Comparison of ENCODE assay signal across 13 cellular contexts in genomic region chr6:39218868-39219567, GRCh38. TPM values are rescaled to one million over a fixed set of nuclear protein-coding genes. Genes with fewer than 3 reads are reported as not detected.
DNase-seq lines count a peak whose midpoint lies in the region; ATAC-seq, FAIRE-seq and TF ChIP-seq lines count a peak whose summit lies in the region.
"Had no signal": no experiment of that assay in that cellular context is flagged by ENCODE, and none has a peak within 500 bp of the region (broad histone marks: within the 10 kb centered on the region; RNA-seq: fewer than 3 reads in every experiment).

No MANE protein-coding gene starts in this region.

- peak; percentile 53 for DNase-seq in activated CD8-positive, alpha-beta memory T cell treated with anti-CD3 and anti-CD28 coated beads, Interleukin-2, amount 10 ng/mL, durations not matched to agents 7 days and 5 days
- no peak for DNase-seq in activated CD8-positive, alpha-beta memory T cell treated with anti-CD3 and anti-CD28 coated beads, Interleukin-2, amount 50 U/mL, for 48 hours
- DNase-seq in NCI-H1436 (lab: John Stamatoyannopoulos, UW) (peak; percentile 19), GM12878 (ENCODE audit: low read depth, low spot score) (no peak), head of caudate nucleus (no peak), NCI-H446 treated with DMSO at 0.1 percent for 48 hours (lab: John Stamatoyannopoulos, UW) (no peak)
- no peak for DNase-seq in stimulated activated effector memory CD8-positive, alpha-beta T cell treated with anti-CD3 and anti-CD28 coated beads, Interleukin-12 subunit alpha, Interleukin-12 subunit beta, amount 100 ng/mL, for 72 hours (ENCODE audit: low spot score in 2 of 2)
- DNase-seq: BE2C, left ventricle myocardium inferior, SW 1271 had no signal

- no peak for TF ChIP-seq RAD21 in GM12878 (IDR thresholded peaks at IDR 0.05; ENCODE audit: insufficient read depth, low read depth, low read length)

- TF ChIP-seq EP300 in GM12878 (IDR thresholded peaks at IDR 0.05; ENCODE audit: borderline replicate concordance in 1 of 2, control insufficient read depth in 1 of 2, low read depth in 2 of 2, low read length in 2 of 2): no peak

- H3K9ac ChIP-seq in GM12878 (ENCODE audit: control insufficient read depth, insufficient read depth, low read length): no peak overlapping the region

- peak in 1 of 3 experiments; percentile 21; a peak in 1 of 6 replicates for TF ChIP-seq CTCF in GM12878 (IDR thresholded peaks at IDR 0.05 in 2 of 3, conservative IDR thresholded peaks at IDR 0.05 in 1 of 3; ENCODE audit: control insufficient read depth in 2 of 3, extremely low read depth in 1 of 3, insufficient read depth in 1 of 3, low read depth in 3 of 3, low read length in 3 of 3)

- H3K4me3 Mint-ChIP-seq in activated CD8-positive, alpha-beta memory T cell treated with anti-CD3 and anti-CD28 coated beads, Interleukin-2, amount 10 ng/mL, durations not matched to agents 7 days and 5 days: peak overlapping the region; percentile 30
- H3K4me3 Mint-ChIP-seq in stimulated activated effector memory CD8-positive, alpha-beta T cell treated with anti-CD3 and anti-CD28 coated beads, Interleukin-12 subunit alpha, Interleukin-12 subunit beta, amount 100 ng/mL, for 72 hours: peak overlapping the region; percentile 27

- H3K79me2 ChIP-seq in GM12878 (ENCODE audit: control insufficient read depth, insufficient read depth, low read length): peaks cover 9% of the 10 kb centered on the region

- 13% methylated on average over 5 of the region's 5 CpGs for WGBS in GM12878 (ENCODE audit: insufficient coverage, insufficient replicate concordance, low lambda C conversion rate, missing lambda C conversion rate)

- H3K36me3 ChIP-seq in GM12878 (ENCODE audit: control insufficient read depth in 2 of 2, insufficient read depth in 2 of 2, low read length in 1 of 2): no peaks in the 10 kb centered on the region
- H3K36me3 ChIP-seq: BE2C, cardiac muscle cell, left ventricle myocardium inferior had no signal

- SMC1A ChIA-PET in GM12878 (lab: Charles Lee; ENCODE audit: uncharacterized antibody, unreplicated experiment): interaction anchor here (1.1 to 5.2 kb wide), 5 partner anchors 10 to 51 kb away, joined by 3 to 32 read pairs (median 8); partner anchors contain the start of gene KCNK5

- no peak for TF ChIP-seq POLR2A in GM12878 (IDR thresholded peaks at IDR 0.05; ENCODE audit: low read depth, low read length)

- no peaks in the 10 kb centered on the region; the same call in 1 of the 2 replicates for H4K20me1 ChIP-seq in GM12878 (ENCODE audit: control insufficient read depth, insufficient read depth)

- peaks cover 19% of the 10 kb centered on the region for H3K4me1 ChIP-seq in GM12878 (ENCODE audit: control insufficient read depth, insufficient read depth, low read length)
- H3K4me1 ChIP-seq: BE2C, left ventricle myocardium inferior had no signal

- no peak for FAIRE-seq in GM12878 (lab: Jason Lieb, UNC)

- POLR2A ChIA-PET in GM12878 (lab: Charles Lee): interaction anchor here (0.9 to 1.2 kb wide), 3 partner anchors 9 to 12 kb away, joined by 3 to 4 read pairs (median 3); no protein-coding TSS in a partner anchor

- RAD21 ChIA-PET in GM12878 (lab: Charles Lee; ENCODE audit: unreplicated experiment): interaction anchor here (0.8 to 1.4 kb wide), 6 partner anchors 9 to 84 kb away, joined by 3 to 9 read pairs (median 5); no protein-coding TSS in a partner anchor

- ATAC-seq in activated CD8-positive, alpha-beta memory T cell treated with anti-CD3 and anti-CD28 coated beads, Interleukin-2, amount 10 ng/mL, durations not matched to agents 7 days and 5 days: peak; percentile 54
- peak; percentile 49 for ATAC-seq in GM12878
- ATAC-seq in stimulated activated effector memory CD8-positive, alpha-beta T cell treated with anti-CD3 and anti-CD28 coated beads, Interleukin-12 subunit alpha, Interleukin-12 subunit beta, amount 100 ng/mL, for 72 hours: no peak
- ATAC-seq in HG03159 (IDR thresholded peaks at IDR 0.05; ENCODE audit: unreplicated experiment): no peak

- no peak overlapping the region for H3K4me2 ChIP-seq in GM12878 (ENCODE audit: control insufficient read depth, insufficient read depth)

- intact Hi-C loops in GM12878 (cut with micrococcal nuclease; ENCODE audit: unreplicated experiment) (no loop called here), head of caudate nucleus (cut with DNase I) (no loop called here)

- CTCF ChIA-PET in activated CD8-positive, alpha-beta memory T cell treated with anti-CD3 and anti-CD28 coated beads, Interleukin-2, amount 10 ng/mL, durations not matched to agents 7 days and 5 days (lab: Charles Lee): interaction anchor here (1.0 to 3.7 kb wide), 9 partner anchors 11 to 84 kb away, joined by 3 to 19 read pairs (median 3); partner anchors contain the start of gene KCNK5
- CTCF ChIA-PET in GM12878 (lab: Yijun Ruan, JAX): interaction anchor here (0.8 to 2.9 kb wide), 9 partner anchors 10 to 222 kb away, joined by 3 to 12 read pairs (median 5); partner anchors contain the start of gene KCNK5

- peak overlapping the region; percentile 94 for H3K27ac Mint-ChIP-seq in activated CD8-positive, alpha-beta memory T cell treated with anti-CD3 and anti-CD28 coated beads, Interleukin-2, amount 10 ng/mL, durations not matched to agents 7 days and 5 days
- no peak overlapping the region for H3K27ac Mint-ChIP-seq in stimulated activated effector memory CD8-positive, alpha-beta T cell treated with anti-CD3 and anti-CD28 coated beads, Interleukin-12 subunit alpha, Interleukin-12 subunit beta, amount 100 ng/mL, for 72 hours

- no peaks in the 10 kb centered on the region for H3K9me3 Mint-ChIP-seq in activated CD8-positive, alpha-beta memory T cell treated with anti-CD3 and anti-CD28 coated beads, Interleukin-2, amount 10 ng/mL, durations not matched to agents 7 days and 5 days (ENCODE audit: low read depth)
- H3K9me3 Mint-ChIP-seq in stimulated activated effector memory CD8-positive, alpha-beta T cell treated with anti-CD3 and anti-CD28 coated beads, Interleukin-12 subunit alpha, Interleukin-12 subunit beta, amount 100 ng/mL, for 72 hours: no peaks in the 10 kb centered on the region

- H3K9me3 ChIP-seq in GM12878 (replicated peaks; ENCODE audit: control insufficient read depth, insufficient read depth, low read length): no peaks in the 10 kb centered on the region; the same call in 2 of the 3 replicates
- H3K9me3 ChIP-seq: BE2C, left ventricle myocardium inferior had no signal

- peaks cover 42% of the 10 kb centered on the region for H3K36me3 Mint-ChIP-seq in activated CD8-positive, alpha-beta memory T cell treated with anti-CD3 and anti-CD28 coated beads, Interleukin-2, amount 10 ng/mL, durations not matched to agents 7 days and 5 days
- H3K36me3 Mint-ChIP-seq in stimulated activated effector memory CD8-positive, alpha-beta T cell treated with anti-CD3 and anti-CD28 coated beads, Interleukin-12 subunit alpha, Interleukin-12 subunit beta, amount 100 ng/mL, for 72 hours: peaks cover 35% of the 10 kb centered on the region

- H3K27ac ChIP-seq in GM12878 (ENCODE audit: control insufficient read depth, insufficient read depth): peak overlapping the region; percentile 35
- H3K27ac ChIP-seq: cardiac muscle cell, left ventricle myocardium inferior had no signal

- H3K27me3 Mint-ChIP-seq in activated CD8-positive, alpha-beta memory T cell treated with anti-CD3 and anti-CD28 coated beads, Interleukin-2, amount 10 ng/mL, durations not matched to agents 7 days and 5 days: no peaks in the 10 kb centered on the region

- BruUV-seq in GM12878 (replicated peaks; lab: Mats Ljungman, UMichigan): no TSS peak

- no peaks in the 10 kb centered on the region for H3K27me3 ChIP-seq in GM12878 (replicated peaks in 1 of 2; ENCODE audit: control insufficient read depth in 2 of 2, insufficient read depth in 2 of 2, low read length in 1 of 2)
- H3K27me3 ChIP-seq: BE2C had no signal

- in situ Hi-C loops in GM12878 (cut with MboI): no loop called here

- H3K4me1 Mint-ChIP-seq in activated CD8-positive, alpha-beta memory T cell treated with anti-CD3 and anti-CD28 coated beads, Interleukin-2, amount 10 ng/mL, durations not matched to agents 7 days and 5 days: peaks cover 95% of the 10 kb centered on the region
- H3K4me1 Mint-ChIP-seq in stimulated activated effector memory CD8-positive, alpha-beta T cell treated with anti-CD3 and anti-CD28 coated beads, Interleukin-12 subunit alpha, Interleukin-12 subunit beta, amount 100 ng/mL, for 72 hours: peaks cover 73% of the 10 kb centered on the region

- no peak overlapping the region for H3K4me3 ChIP-seq in GM12878
- H3K4me3 ChIP-seq: cardiac muscle cell, left ventricle myocardium inferior had no signal

- H2AFZ ChIP-seq in GM12878 (ENCODE audit: control insufficient read depth, low read depth, low read length): peak overlapping the region; percentile 52; the same call in 1 of the 2 replicates

TF ChIP-seq in GM12878, 131 proteins besides CTCF, POLR2A, EP300 and RAD21 (continues in another document):
- 0 out of 2 replicates have a peak, but pooled peaks have one; percentile 25 for TF ChIP-seq ATF7 (IDR thresholded peaks at IDR 0.05; ENCODE audit: low read depth)

RNA-seq across cellular contexts. Expression of gene KCNK5, which starts 10.3 kb away (rescaled TPM):
- total RNA-seq in activated CD8-positive, alpha-beta memory T cell treated with anti-CD3 and anti-CD28 coated beads, Interleukin-2, amount 10 ng/mL, durations not matched to agents 7 days and 5 days: 10 to 100 TPM; 19.1 to 30.8 TPM
- total RNA-seq in GM12878 (2013; cell fraction: nucleolus; rRNA removed): 10.8 and 12.5 TPM in 2 replicates
- total RNA-seq in GM12878 (2014; rRNA removed): 3.4 and 4.0 TPM in 2 replicates
- total RNA-seq in GM12878 (2014; rRNA removed; fragmentation: Illumina TruSeq; extraction: Trizol): 1.8 and 2.3 TPM in 2 replicates
- total RNA-seq in GM12878 (2021): 3.8 and 4.2 TPM in 2 replicates
- polyA plus RNA-seq in GM12878 (2011; ENCODE audit: low read depth): 0.91 TPM
- polyA plus RNA-seq in GM12878 (2011; rRNA removed): 1.8 and 2.8 TPM in 2 replicates
- 3.3 and 3.6 TPM in 2 replicates for polyA plus RNA-seq in GM12878 (2011; cell fraction: cytosol; rRNA removed)
- polyA plus RNA-seq in GM12878 (2011; cell fraction: nucleus; rRNA removed): 5.7 and 6.3 TPM in 2 replicates
- 2.0 and 2.1 TPM in 2 replicates for polyA plus RNA-seq in GM12878 (2012)
- 1.4 and 1.9 TPM in 2 replicates for polyA plus RNA-seq in GM12878 (2014; fragmentation: Illumina TruSeq; extraction: Trizol)
- under 1 TPM; 0.11 to 0.27 TPM for polyA plus RNA-seq in GM12878 (2014; fragmentation: Nextera tagmentation; extraction: Ambion mirVana)
- 2.9 and 3.1 TPM in 2 replicates for polyA plus RNA-seq in GM12878 (2014; rRNA removed)
- 1 to 10 TPM; 1.4 to 1.6 TPM for polyA plus RNA-seq in GM12878 (2016; fragmentation: Nextera tagmentation; extraction: Ambion mirVana)
- 3.4 and 6.3 TPM in 2 replicates for polyA minus RNA-seq in GM12878 (2011; rRNA and poly(A)+ RNA removed)
- polyA minus RNA-seq in GM12878 (2011; cell fraction: cytosol; rRNA and poly(A)+ RNA removed): 2.5 and 2.8 TPM in 2 replicates
- 2.3 and 3.8 TPM in 2 replicates for polyA minus RNA-seq in GM12878 (2011; cell fraction: nucleus; rRNA and poly(A)+ RNA removed)
- total RNA-seq: HT1080 had no signal

Comparison
In these comparisons a context has a peak if more than half of its experiments do, and no peak if none do; other contexts are left out.
1. DNase-seq: peak in activated CD8-positive, alpha-beta memory T cell treated with anti-CD3 and anti-CD28 coated beads, Interleukin-2, amount 10 ng/mL, durations not matched to agents 7 days and 5 days (single experiment) and NCI-H1436 (single experiment); none in activated CD8-positive, alpha-beta memory T cell treated with anti-CD3 and anti-CD28 coated beads, Interleukin-2, amount 50 U/mL, for 48 hours (single experiment), GM12878 (single experiment), stimulated activated effector memory CD8-positive, alpha-beta T cell treated with anti-CD3 and anti-CD28 coated beads, Interleukin-12 subunit alpha, Interleukin-12 subunit beta, amount 100 ng/mL, for 72 hours (0 of 2), head of caudate nucleus (0 of 42) and NCI-H446 treated with DMSO at 0.1 percent for 48 hours (single experiment).
2. ATAC-seq: peak in activated CD8-positive, alpha-beta memory T cell treated with anti-CD3 and anti-CD28 coated beads, Interleukin-2, amount 10 ng/mL, durations not matched to agents 7 days and 5 days (single experiment) and GM12878 (single experiment); none in stimulated activated effector memory CD8-positive, alpha-beta T cell treated with anti-CD3 and anti-CD28 coated beads, Interleukin-12 subunit alpha, Interleukin-12 subunit beta, amount 100 ng/mL, for 72 hours (single experiment) and HG03159 (single experiment).